23 cellular contexts compared by ENCODE assay signal in the genomic region with DNA sequence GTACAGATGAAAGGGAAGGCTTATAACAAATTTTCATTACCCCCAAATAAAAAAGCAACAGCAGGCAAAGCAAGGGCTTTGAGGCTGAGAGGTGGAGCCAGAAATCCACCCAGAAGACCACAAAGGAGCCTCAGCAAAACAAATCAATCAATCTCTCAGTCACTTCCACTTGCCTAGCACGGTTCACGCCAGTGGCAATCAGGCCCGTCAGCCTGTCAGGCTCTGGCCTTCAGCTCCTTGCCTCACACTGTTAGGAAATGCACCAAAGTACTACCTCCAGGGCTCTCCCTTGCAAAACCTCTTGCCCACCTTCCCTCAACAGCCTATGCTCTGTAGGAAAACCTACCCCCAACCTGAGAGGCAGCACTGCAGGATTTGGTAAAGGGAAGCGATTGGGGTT.
DNase-seq lines count a peak whose midpoint lies in the region; ATAC-seq and TF ChIP-seq lines count a peak whose summit lies in the region.
"Had no signal": no experiment of that assay in that cellular context is flagged by ENCODE, and none has a peak within 500 bp of the region (broad histone marks: within the 10 kb centered on the region; RNA-seq: fewer than 3 reads in every experiment).

No MANE protein-coding gene starts in this region.

- no peaks in the 10 kb centered on the region for H4K20me1 ChIP-seq in GM23338 (replicated peaks; ENCODE audit: insufficient read depth)

- H3K27me3 Mint-ChIP-seq in GM23338 (ENCODE audit: insufficient read depth, low read depth, poor library complexity) (peaks cover 5% of the 10 kb centered on the region), WTC11 (ENCODE audit: low read depth) (no peaks in the 10 kb centered on the region)

- no peak overlapping the region for H3K4ac ChIP-seq in neuronal stem cell (ENCODE audit: low read length)

- WGBS in neuronal stem cell (ENCODE audit: extremely low coverage in 2 of 2, insufficient read length in 2 of 2, insufficient replicate concordance in 1 of 2), 2 donors = no CpG with 5 or more reads among the region's 4 CpGs

- H3K27me3 ChIP-seq in GM23338 (ENCODE audit: insufficient read depth) = no peaks in the 10 kb centered on the region
- H3K27me3 ChIP-seq in neuronal stem cell (ENCODE audit: control insufficient read depth in 3 of 3, insufficient read depth in 3 of 3, low read depth in 1 of 3, low read length in 3 of 3) = no peaks in the 10 kb centered on the region
- H3K27me3 ChIP-seq: MG63 had no signal

- H3K36me3 ChIP-seq in GM23338 (ENCODE audit: insufficient read depth) (no peaks in the 10 kb centered on the region), neuronal stem cell (replicated peaks in 1 of 2; ENCODE audit: control insufficient read depth in 2 of 2, insufficient read depth in 2 of 2, low read length in 2 of 2) (no peaks in the 10 kb centered on the region)
- H3K36me3 ChIP-seq: MG63 had no signal

- H3K18ac ChIP-seq in neuronal stem cell (ENCODE audit: low read length) = no peak overlapping the region

- no peak overlapping the region for H2BK120ac ChIP-seq in neuronal stem cell (ENCODE audit: low read depth, low read length)

- no peaks in the 10 kb centered on the region for H3K79me1 ChIP-seq in neuronal stem cell (ENCODE audit: low read depth, low read length)

- CTCF ChIA-PET in WTC11 (lab: Charles Lee) = interaction anchor here (2.0 kb wide), 1 partner anchor 13 kb away, joined by 8 read pairs; no protein-coding TSS in a partner anchor

- no peak overlapping the region for H4K91ac ChIP-seq in neuronal stem cell (ENCODE audit: low read depth, low read length, poor library complexity)

- no peak overlapping the region for H2BK12ac ChIP-seq in neuronal stem cell (ENCODE audit: low read length)

- no peak for TF ChIP-seq CTCF in GM23338 (conservative IDR thresholded peaks at IDR 0.05; ENCODE audit: low read depth in 2 of 2)
- no peak for TF ChIP-seq CTCF in WTC11 (IDR thresholded peaks at IDR 0.05)

- no peak overlapping the region for H2BK5ac ChIP-seq in neuronal stem cell (ENCODE audit: low read length)

- H2AFZ ChIP-seq in GM23338 (peak overlapping the region; percentile 81; the same call in 1 of the 2 replicates), neuronal stem cell (ENCODE audit: low read length) (peak overlapping the region; percentile 84)

- H3K4me2 ChIP-seq in GM23338 (no peak overlapping the region), neuronal stem cell (ENCODE audit: insufficient read depth, low read length, poor library complexity, severe bottlenecking) (no peak overlapping the region)

- H3F3A ChIP-seq in GM23338 (replicated peaks; ENCODE audit: low read depth) = no peaks in the 10 kb centered on the region

- no peaks in the 10 kb centered on the region for H3K9me2 ChIP-seq in GM23338 (ENCODE audit: insufficient read depth)

- ATAC-seq in GM23338 = peak; percentile 58
- ATAC-seq in WTC11 = peak; percentile 43
- ATAC-seq in HG03378 (IDR thresholded peaks at IDR 0.05; ENCODE audit: unreplicated experiment) = no peak
- ATAC-seq: PC-3 had no signal

- H3K27ac Mint-ChIP-seq in GM23338 (no peak overlapping the region), WTC11 (no peak overlapping the region; the same call in 1 of the 2 replicates)
- H3K27ac Mint-ChIP-seq: B cell, CD14-positive monocyte had no signal

- no peak overlapping the region for H2BK15ac ChIP-seq in neuronal stem cell (ENCODE audit: low read length)

- H3K27ac ChIP-seq in GM23338 (ENCODE audit: low read depth) (no peak overlapping the region), neuronal stem cell (replicated peaks; ENCODE audit: low read length) (no peak overlapping the region)
- H3K27ac ChIP-seq: SK-N-MC had no signal

- H2AK5ac ChIP-seq in neuronal stem cell (ENCODE audit: low read depth, low read length) = no peak overlapping the region

- no peaks in the 10 kb centered on the region; the same call in 2 of the 3 replicates for H3K9me3 Mint-ChIP-seq in GM23338
- peaks cover 8% of the 10 kb centered on the region for H3K9me3 Mint-ChIP-seq in WTC11

- H3K9ac ChIP-seq in neuronal stem cell (ENCODE audit: low read depth, low read length, poor library complexity) = no peak overlapping the region

- H3K79me2 ChIP-seq in GM23338 (replicated peaks; ENCODE audit: insufficient read depth) = no peaks in the 10 kb centered on the region

- no peaks in the 10 kb centered on the region for H3K4me1 ChIP-seq in GM23338 (ENCODE audit: insufficient read depth)
- peaks cover 2 to 6% of the 10 kb centered on the region in 2 donors for H3K4me1 ChIP-seq in neuronal stem cell (ENCODE audit: control insufficient read depth in 2 of 2, insufficient read depth in 1 of 2, low read depth in 1 of 2, low read length in 2 of 2)

- H3K4me3 ChIP-seq in GM23338 (no peak overlapping the region), neuronal stem cell (ENCODE audit: low read length in 2 of 2) (no peak overlapping the region)
- H3K4me3 ChIP-seq: MG63, SK-N-MC had no signal

- no peak overlapping the region for H4K8ac ChIP-seq in neuronal stem cell (ENCODE audit: low read depth, low read length)

- no peak overlapping the region for H3K14ac ChIP-seq in neuronal stem cell (ENCODE audit: low read length)

- POLR2A ChIA-PET in WTC11 (lab: Charles Lee) = no interaction called here

- no peaks in the 10 kb centered on the region; the same call in 2 of the 3 replicates for H3K4me1 Mint-ChIP-seq in GM23338
- H3K4me1 Mint-ChIP-seq in WTC11 = no peaks in the 10 kb centered on the region
- H3K4me1 Mint-ChIP-seq: B cell had no signal

- DNase-seq in GM23338 (ENCODE audit: low spot score) (no peak), WTC11 (ENCODE audit: low spot score) (no peak), left kidney (ENCODE audit: low read depth, low spot score) (peak; percentile 14), neuronal stem cell (ENCODE audit: low spot score) (no peak), NCI-H446 (lab: John Stamatoyannopoulos, UW) (no peak), NCI-H2029 (lab: John Stamatoyannopoulos, UW) (no peak), Ammon's horn (ENCODE audit: low spot score) (no peak)
- DNase-seq: GDM1, H7, MG63, NCI-H1092 treated with DMSO at 0.1 percent for 48 hours, NCI-H1436 treated with DMSO at 0.1 percent for 48 hours, NCI-H1930, NCI-H2227 treated with DMSO at 0.1 percent for 48 hours, NCI-H524 treated with DMSO at 0.1 percent for 48 hours, NCI-H82, PC-3, RPMI8226, SHP77 had no signal

- no peaks in the 10 kb centered on the region for H3K36me3 Mint-ChIP-seq in GM23338 (ENCODE audit: low read depth)
- no peaks in the 10 kb centered on the region for H3K36me3 Mint-ChIP-seq in WTC11
- H3K36me3 Mint-ChIP-seq: CD14-positive monocyte had no signal

- H3K23ac ChIP-seq in neuronal stem cell (ENCODE audit: low read depth, low read length, poor library complexity) = no peak overlapping the region

- no peak overlapping the region for H3K4me3 Mint-ChIP-seq in GM23338
- no peak overlapping the region for H3K4me3 Mint-ChIP-seq in WTC11
- H3K4me3 Mint-ChIP-seq: B cell, CD14-positive monocyte had no signal

- peaks cover 0 to 2% of the 10 kb centered on the region in 2 donors for H3K9me3 ChIP-seq in neuronal stem cell (replicated peaks in 1 of 2; ENCODE audit: control insufficient read depth in 2 of 2, insufficient read depth in 1 of 2, low read depth in 1 of 2, low read length in 2 of 2)
- H3K9me3 ChIP-seq: MG63 had no signal

TF ChIP-seq in GM23338, 12 proteins besides CTCF, POLR2A, EP300 and RAD21 (continues in another document):
- TF ChIP-seq EZH2 (IDR thresholded peaks at IDR 0.05; ENCODE audit: low read depth, unreplicated experiment) (no peak), ZNF331 (CRISPR knock-in tag; IDR thresholded peaks at IDR 0.05; ENCODE audit: low read depth) (no peak)
- TF ChIP-seq, protein P1, sequence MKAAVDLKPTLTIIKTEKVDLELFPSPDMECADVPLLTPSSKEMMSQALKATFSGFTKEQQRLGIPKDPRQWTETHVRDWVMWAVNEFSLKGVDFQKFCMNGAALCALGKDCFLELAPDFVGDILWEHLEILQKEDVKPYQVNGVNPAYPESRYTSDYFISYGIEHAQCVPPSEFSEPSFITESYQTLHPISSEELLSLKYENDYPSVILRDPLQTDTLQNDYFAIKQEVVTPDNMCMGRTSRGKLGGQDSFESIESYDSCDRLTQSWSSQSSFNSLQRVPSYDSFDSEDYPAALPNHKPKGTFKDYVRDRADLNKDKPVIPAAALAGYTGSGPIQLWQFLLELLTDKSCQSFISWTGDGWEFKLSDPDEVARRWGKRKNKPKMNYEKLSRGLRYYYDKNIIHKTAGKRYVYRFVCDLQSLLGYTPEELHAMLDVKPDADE (IDR thresholded peaks at IDR 0.05) = no peak

TF ChIP-seq in WTC11, 78 proteins besides CTCF, POLR2A, EP300 and RAD21:
- TF ChIP-seq, protein P2, sequence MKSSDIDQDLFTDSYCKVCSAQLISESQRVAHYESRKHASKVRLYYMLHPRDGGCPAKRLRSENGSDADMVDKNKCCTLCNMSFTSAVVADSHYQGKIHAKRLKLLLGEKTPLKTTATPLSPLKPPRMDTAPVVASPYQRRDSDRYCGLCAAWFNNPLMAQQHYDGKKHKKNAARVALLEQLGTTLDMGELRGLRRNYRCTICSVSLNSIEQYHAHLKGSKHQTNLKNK (CRISPR knock-in tag; IDR thresholded peaks at IDR 0.05) = no peak
